Comparison of ENCODE assay signal across 2 cellular contexts in genomic region chr5:170480277-170480676, GRCh38.
TF ChIP-seq lines count a peak whose summit lies in the region.

No MANE protein-coding gene starts in this region.

TF ChIP-seq in SK-N-SH, 30 proteins besides CTCF, POLR2A, EP300 and RAD21 (continued from another document):
- TF ChIP-seq REST (IDR thresholded peaks at IDR 0.05; ENCODE audit: low read depth, low read length): no peak
- TF ChIP-seq RXRA (IDR thresholded peaks at IDR 0.05; ENCODE audit: borderline replicate concordance, low read depth): no peak
- no peak for TF ChIP-seq EZH2phosphoT487 (IDR thresholded peaks at IDR 0.05; ENCODE audit: borderline replicate concordance, low read depth)
- no peak for TF ChIP-seq YY1 (IDR thresholded peaks at IDR 0.05; ENCODE audit: low read depth)

TF ChIP-seq in SK-N-SH treated with all-trans-retinoic acid at 6 μM for 48 hours, 23 proteins besides CTCF, POLR2A, EP300 and RAD21 (continued from another document):
- TF ChIP-seq TSHZ2 (CRISPR knock-in tag; IDR thresholded peaks at IDR 0.05) (no peak), POU6F1 (CRISPR knock-in tag; IDR thresholded peaks at IDR 0.05; ENCODE audit: borderline replicate concordance, low read depth) (no peak), ZNF565 (CRISPR knock-in tag; conservative IDR thresholded peaks at IDR 0.05; ENCODE audit: low read depth) (no peak), CREB5 (CRISPR knock-in tag; IDR thresholded peaks at IDR 0.05; ENCODE audit: low read depth) (no peak)
